ENCODE assay signal across 8 cellular contexts in the genomic region with DNA sequence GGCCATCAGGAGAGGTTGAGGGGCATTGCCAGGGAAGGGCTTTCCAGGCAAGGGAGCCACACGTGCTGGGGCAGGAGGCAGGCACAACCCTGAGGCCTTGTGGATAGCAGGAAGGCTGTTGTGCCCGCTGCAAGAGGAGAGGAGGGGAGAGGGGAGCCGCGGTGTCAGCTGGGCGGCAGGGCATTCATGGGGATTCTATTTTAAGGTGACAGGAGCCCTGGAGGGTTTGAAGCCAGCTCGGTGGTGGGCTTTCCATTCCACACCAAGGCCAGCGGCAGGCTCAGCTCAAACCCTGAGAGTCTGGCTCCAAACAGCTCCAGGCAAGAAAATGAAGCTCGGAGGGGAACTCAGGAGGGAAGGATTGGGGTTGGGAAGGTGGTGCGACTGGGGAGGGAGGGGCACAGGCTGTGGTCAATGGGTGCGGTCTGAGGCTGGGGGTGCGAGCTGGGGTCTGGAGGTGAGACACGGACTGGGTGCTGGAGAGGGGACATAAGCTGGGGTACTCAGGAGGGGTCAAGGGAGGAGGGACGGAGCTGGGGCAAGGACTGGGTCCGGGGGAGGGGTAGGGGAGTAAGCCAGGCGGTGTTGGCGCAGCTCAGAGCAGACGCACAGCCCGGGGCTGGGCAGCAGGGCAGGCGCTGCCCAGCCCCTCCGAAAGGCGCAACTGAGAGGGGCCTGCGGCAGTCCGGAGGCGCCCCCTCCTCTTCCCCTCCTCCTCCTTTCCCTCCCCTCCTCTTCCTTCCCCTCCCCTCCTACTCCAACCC. TPM values are rescaled to one million over a fixed set of nuclear protein-coding genes. Genes with fewer than 3 reads are reported as not detected.
A peak's percentile ranks its signal among the peaks of the same experiment; 100 is the strongest.
DNase-seq lines count a peak whose midpoint lies in the region; ATAC-seq and TF ChIP-seq lines count a peak whose summit lies in the region.

No MANE protein-coding gene starts in this region.

- intact Hi-C loops in right lobe of liver (cut with DNase I): loop anchor here in 1 of 2 donors (5.0 kb wide), 1 partner anchor 870 kb away; no protein-coding TSS in a partner anchor

- no peak for DNase-seq in T-helper 2 cell treated with Interferon-gamma antibody and Interleukin-4, amounts not matched to agents 5 μg/mL and 100 μg/mL, for 36 hours (ENCODE audit: low spot score)
- no peak for DNase-seq in T-helper 2 cell
- DNase-seq in chondrocyte (ENCODE audit: low spot score): peak; percentile 64
- DNase-seq in right lobe of liver: no peak
- no peak for DNase-seq in HEK293T (ENCODE audit: extremely low spot score)
- DNase-seq in NCI-H345 treated with DMSO at 0.1 percent for 48 hours (lab: John Stamatoyannopoulos, UW; ENCODE audit: unreplicated experiment): no peak

- CTCF ChIA-PET in HEK293T (lab: Yijun Ruan, JAX): interaction anchor here (0.9 to 1.9 kb wide), 3 partner anchors 28 to 552 kb away, joined by 3 to 7 read pairs (median 3); no protein-coding TSS in a partner anchor

- no peak overlapping the region for H3K27ac Mint-ChIP-seq in T-helper 2 cell treated with Interferon-gamma antibody and Interleukin-4, amounts not matched to agents 5 μg/mL and 100 μg/mL, for 36 hours
- peak overlapping the region; percentile 57 for H3K27ac Mint-ChIP-seq in chondrocyte (ENCODE audit: unreplicated experiment)

- H3K9me3 Mint-ChIP-seq in T-helper 2 cell treated with Interferon-gamma antibody and Interleukin-4, amounts not matched to agents 5 μg/mL and 100 μg/mL, for 36 hours: no peaks in the 10 kb centered on the region
- H3K9me3 Mint-ChIP-seq in chondrocyte (ENCODE audit: low read depth): no peaks in the 10 kb centered on the region

- H3K36me3 Mint-ChIP-seq in T-helper 2 cell treated with Interferon-gamma antibody and Interleukin-4, amounts not matched to agents 5 μg/mL and 100 μg/mL, for 36 hours (ENCODE audit: low read depth): no peaks in the 10 kb centered on the region
- H3K36me3 Mint-ChIP-seq in chondrocyte (ENCODE audit: low read depth): no peaks in the 10 kb centered on the region

- WGBS in right lobe of liver (ENCODE audit: insufficient coverage, low coverage, low lambda C conversion rate, missing lambda C conversion rate): 28% methylated on average over 14 of the region's 24 CpGs
- WGBS in thymus: 11% methylated on average over 23 of the region's 24 CpGs

- ATAC-seq in right lobe of liver (no peak), HG03045 (IDR thresholded peaks at IDR 0.05; ENCODE audit: unreplicated experiment) (no peak)

- POLR2A ChIA-PET in HEK293T (lab: Yijun Ruan, JAX): no interaction called here

- no peak for TF ChIP-seq POLR2A in right lobe of liver (IDR thresholded peaks at IDR 0.05)

- no peaks in the 10 kb centered on the region for H3K9me3 ChIP-seq in right lobe of liver
- H3K9me3 ChIP-seq in thymus (ENCODE audit: control insufficient read depth): no peaks in the 10 kb centered on the region

- H3K4me3 ChIP-seq in right lobe of liver (peak overlapping the region in 1 of 3 donors; percentile 57), thymus (ENCODE audit: low read length) (peak overlapping the region; percentile 45)

- H3K36me3 ChIP-seq in right lobe of liver (no peaks in the 10 kb centered on the region), thymus (ENCODE audit: control insufficient read depth, insufficient read depth) (no peaks in the 10 kb centered on the region)

- H3K4me1 ChIP-seq in right lobe of liver: peaks cover 0 to 49% (median 18%) of the 10 kb centered on the region in 4 donors
- no peaks in the 10 kb centered on the region for H3K4me1 ChIP-seq in thymus (ENCODE audit: control insufficient read depth, insufficient read depth, low read length)

- H3K27ac ChIP-seq in right lobe of liver (peak overlapping the region in 2 of 3 donors; percentile 30 to 39), thymus (ENCODE audit: low read depth) (no peak overlapping the region)

- H3K4me1 Mint-ChIP-seq in T-helper 2 cell treated with Interferon-gamma antibody and Interleukin-4, amounts not matched to agents 5 μg/mL and 100 μg/mL, for 36 hours (ENCODE audit: low read depth): peaks cover 10% of the 10 kb centered on the region
- H3K4me1 Mint-ChIP-seq in chondrocyte (ENCODE audit: low read depth): peaks cover 39% of the 10 kb centered on the region

- H3K4me3 Mint-ChIP-seq in T-helper 2 cell treated with Interferon-gamma antibody and Interleukin-4, amounts not matched to agents 5 μg/mL and 100 μg/mL, for 36 hours: peak overlapping the region; percentile 73
- H3K4me3 Mint-ChIP-seq in chondrocyte (ENCODE audit: unreplicated experiment): peak overlapping the region; percentile 55

- no peak for TF ChIP-seq CTCF in chondrocyte (IDR thresholded peaks at IDR 0.05)
- TF ChIP-seq CTCF in right lobe of liver (IDR thresholded peaks at IDR 0.05): no peak

- H3K27me3 Mint-ChIP-seq in T-helper 2 cell treated with Interferon-gamma antibody and Interleukin-4, amounts not matched to agents 5 μg/mL and 100 μg/mL, for 36 hours (ENCODE audit: low read depth): peaks cover 19% of the 10 kb centered on the region
- H3K27me3 Mint-ChIP-seq in chondrocyte (ENCODE audit: low read depth): no peaks in the 10 kb centered on the region

- H3K27me3 ChIP-seq in right lobe of liver (no peaks in the 10 kb centered on the region), thymus (ENCODE audit: control insufficient read depth, insufficient read depth) (no peaks in the 10 kb centered on the region)

TF ChIP-seq in HEK293T, 16 proteins besides CTCF, POLR2A, EP300 and RAD21:
- TF ChIP-seq LEF1 (IDR thresholded peaks at IDR 0.05; ENCODE audit: borderline replicate concordance): no peak
- no peak for TF ChIP-seq L3MBTL2 (conservative IDR thresholded peaks at IDR 0.05)
- no peak for TF ChIP-seq SUZ12 (IDR thresholded peaks at IDR 0.05)
- TF ChIP-seq HDGF (IDR thresholded peaks at IDR 0.05; ENCODE audit: borderline replicate concordance): no peak
- no peak for TF ChIP-seq FOXK2 (IDR thresholded peaks at IDR 0.05)

RNA-seq across cellular contexts. Expression of gene TPRA1, which starts 43.4 kb away (rescaled TPM):
- total RNA-seq in chondrocyte: 32.5 to 40.3 TPM (median 37.2 TPM) in 3 replicates
- total RNA-seq in right lobe of liver: 10 to 100 TPM; 13.9 to 25.9 (median 23.3) TPM
- 20.0 TPM for polyA plus RNA-seq in thymus

RNA-seq across cellular contexts. Expression of gene MCM2, which starts 51.1 kb away (rescaled TPM):
- total RNA-seq in chondrocyte (14.6 to 29.0 TPM (median 15.1 TPM) in 3 replicates), right lobe of liver (10 to 100 TPM in 2 of 6 experiments, 1 to 10 TPM in 4; 1.6 to 25.3 (median 3.2) TPM)
- polyA plus RNA-seq in thymus: 5.1 TPM
